Comparison of ENCODE assay signal across 1 cellular context in the genomic region with DNA sequence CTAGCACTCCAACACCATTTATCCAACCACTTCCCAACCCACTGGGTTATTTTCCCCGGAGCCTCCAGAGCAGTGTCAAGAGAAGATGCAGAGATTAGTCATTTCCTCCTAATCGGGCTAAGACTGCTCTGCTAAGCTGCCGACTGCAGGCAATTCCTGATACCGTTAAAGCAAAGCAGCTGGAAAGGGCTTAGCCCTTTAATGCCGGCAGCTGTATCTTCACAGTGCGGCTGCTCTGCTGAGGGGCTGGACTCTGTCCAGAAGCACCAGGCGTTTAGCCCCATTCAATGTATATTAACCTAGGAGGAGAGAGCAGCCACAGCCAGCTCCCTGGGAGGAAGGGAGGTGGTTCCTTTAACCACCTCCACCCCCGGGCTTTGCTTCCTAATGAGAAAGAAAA.
TF ChIP-seq lines count a peak whose summit lies in the region.

No MANE protein-coding gene starts in this region.

TF ChIP-seq in K562, 482 proteins besides CTCF, POLR2A, EP300 and RAD21 (continued from another document):
- TF ChIP-seq, protein P1, sequence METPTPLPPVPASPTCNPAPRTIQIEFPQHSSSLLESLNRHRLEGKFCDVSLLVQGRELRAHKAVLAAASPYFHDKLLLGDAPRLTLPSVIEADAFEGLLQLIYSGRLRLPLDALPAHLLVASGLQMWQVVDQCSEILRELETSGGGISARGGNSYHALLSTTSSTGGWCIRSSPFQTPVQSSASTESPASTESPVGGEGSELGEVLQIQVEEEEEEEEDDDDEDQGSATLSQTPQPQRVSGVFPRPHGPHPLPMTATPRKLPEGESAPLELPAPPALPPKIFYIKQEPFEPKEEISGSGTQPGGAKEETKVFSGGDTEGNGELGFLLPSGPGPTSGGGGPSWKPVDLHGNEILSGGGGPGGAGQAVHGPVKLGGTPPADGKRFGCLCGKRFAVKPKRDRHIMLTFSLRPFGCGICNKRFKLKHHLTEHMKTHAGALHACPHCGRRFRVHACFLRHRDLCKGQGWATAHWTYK (CRISPR knock-in tag; IDR thresholded peaks at IDR 0.05) = no peak
- no peak for TF ChIP-seq HMGN3 (IDR thresholded peaks at IDR 0.05; ENCODE audit: borderline replicate concordance, extremely low read depth, insufficient read length, low read depth, low read length)
- TF ChIP-seq NCOR1 (IDR thresholded peaks at IDR 0.05) = peak; percentile 69
- TF ChIP-seq HDAC1 (IDR thresholded peaks at IDR 0.05) = peak in 1 of 2 experiments; percentile 75; a peak in 1 of 4 replicates
- no peak for TF ChIP-seq RBM39 (optimal IDR thresholded peaks at IDR 0.05; ENCODE audit: low read depth, low read length)
- TF ChIP-seq MAFK (IDR thresholded peaks at IDR 0.05; ENCODE audit: low read length) = no peak
- TF ChIP-seq ZNF561 (CRISPR knock-in tag; conservative IDR thresholded peaks at IDR 0.05) = no peak
- TF ChIP-seq ELF1 (tag; IDR thresholded peaks at IDR 0.05) = no peak
- no peak for TF ChIP-seq SMAD1 (IDR thresholded peaks at IDR 0.05; ENCODE audit: low read depth, low read length, partially characterized antibody)
- TF ChIP-seq, protein P2, sequence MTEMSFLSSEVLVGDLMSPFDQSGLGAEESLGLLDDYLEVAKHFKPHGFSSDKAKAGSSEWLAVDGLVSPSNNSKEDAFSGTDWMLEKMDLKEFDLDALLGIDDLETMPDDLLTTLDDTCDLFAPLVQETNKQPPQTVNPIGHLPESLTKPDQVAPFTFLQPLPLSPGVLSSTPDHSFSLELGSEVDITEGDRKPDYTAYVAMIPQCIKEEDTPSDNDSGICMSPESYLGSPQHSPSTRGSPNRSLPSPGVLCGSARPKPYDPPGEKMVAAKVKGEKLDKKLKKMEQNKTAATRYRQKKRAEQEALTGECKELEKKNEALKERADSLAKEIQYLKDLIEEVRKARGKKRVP (CRISPR knock-in tag; IDR thresholded peaks at IDR 0.05) = no peak
- no peak for TF ChIP-seq RNF219 (CRISPR knock-in tag; IDR thresholded peaks at IDR 0.05)
- 0 out of 2 replicates have a peak, but pooled peaks have one; percentile 26 for TF ChIP-seq CREB1 (IDR thresholded peaks at IDR 0.05)
- no peak for TF ChIP-seq CREB1 (CRISPR knock-in tag; IDR thresholded peaks at IDR 0.05)
- no peak for TF ChIP-seq NEUROD1 (IDR thresholded peaks at IDR 0.05; ENCODE audit: borderline replicate concordance, low read depth, low read length, partially characterized antibody)
- TF ChIP-seq PTTG1 (tag; IDR thresholded peaks at IDR 0.05; ENCODE audit: low read depth) = no peak
- peak; percentile 71 for TF ChIP-seq STAT5A (IDR thresholded peaks at IDR 0.05; ENCODE audit: borderline replicate concordance, low read length)
- no peak for TF ChIP-seq BCLAF1 (IDR thresholded peaks at IDR 0.05; ENCODE audit: borderline replicate concordance in 1 of 2, control insufficient read depth in 1 of 2, low read depth in 2 of 2, low read length in 1 of 2)
- no peak for TF ChIP-seq SMARCA5 (IDR thresholded peaks at IDR 0.05)
- TF ChIP-seq ARNT (IDR thresholded peaks at IDR 0.05) = no peak
- TF ChIP-seq, protein P3, sequence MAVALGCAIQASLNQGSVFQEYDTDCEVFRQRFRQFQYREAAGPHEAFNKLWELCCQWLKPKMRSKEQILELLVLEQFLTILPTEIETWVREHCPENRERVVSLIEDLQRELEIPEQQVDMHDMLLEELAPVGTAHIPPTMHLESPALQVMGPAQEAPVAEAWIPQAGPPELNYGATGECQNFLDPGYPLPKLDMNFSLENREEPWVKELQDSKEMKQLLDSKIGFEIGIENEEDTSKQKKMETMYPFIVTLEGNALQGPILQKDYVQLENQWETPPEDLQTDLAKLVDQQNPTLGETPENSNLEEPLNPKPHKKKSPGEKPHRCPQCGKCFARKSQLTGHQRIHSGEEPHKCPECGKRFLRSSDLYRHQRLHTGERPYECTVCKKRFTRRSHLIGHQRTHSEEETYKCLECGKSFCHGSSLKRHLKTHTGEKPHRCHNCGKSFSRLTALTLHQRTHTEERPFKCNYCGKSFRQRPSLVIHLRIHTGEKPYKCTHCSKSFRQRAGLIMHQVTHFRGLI (CRISPR knock-in tag; IDR thresholded peaks at IDR 0.05) = no peak
- no peak for TF ChIP-seq ZC3H11A (IDR thresholded peaks at IDR 0.05; ENCODE audit: low read depth, low read length)
- TF ChIP-seq POLR3G (IDR thresholded peaks at IDR 0.05; ENCODE audit: extremely low read depth, insufficient read length, insufficient replicate concordance) = no peak
- no peak for TF ChIP-seq ZBTB7A (IDR thresholded peaks at IDR 0.05; ENCODE audit: borderline replicate concordance, control insufficient read depth, low read depth, low read length)
